ENCODE assay signal across 11 cellular contexts in genomic region chr15:81322708-81323253, GRCh38. TPM values are rescaled to one million over a fixed set of nuclear protein-coding genes. Genes with fewer than 3 reads are reported as not detected.
DNase-seq lines count a peak whose midpoint lies in the region; ATAC-seq, FAIRE-seq and TF ChIP-seq lines count a peak whose summit lies in the region.
"Had no signal": no experiment of that assay in that cellular context is flagged by ENCODE, and none has a peak within 500 bp of the region (broad histone marks: within the 10 kb centered on the region; RNA-seq: fewer than 3 reads in every experiment).

No MANE protein-coding gene starts in this region.

- no TSS peak for BruUV-seq in PC-9 (replicated peaks; lab: Mats Ljungman, UMichigan)

- intact Hi-C loops in PC-9 (cut with micrococcal nuclease; ENCODE audit: unreplicated experiment): no loop called here

- H3K9ac ChIP-seq in BLaER1: no peak overlapping the region
- peak overlapping the region; percentile 78 for H3K9ac ChIP-seq in Loucy (ENCODE audit: low read depth, low read length, poor library complexity, severe bottlenecking)

- no peak for ATAC-seq in HG03565 (IDR thresholded peaks at IDR 0.05; ENCODE audit: unreplicated experiment)

- H2AFZ ChIP-seq in Loucy (ENCODE audit: low read length) (no peak overlapping the region), PC-9 (no peak overlapping the region)

- H3F3A ChIP-seq in Loucy (ENCODE audit: low read depth) (no peaks in the 10 kb centered on the region), PC-9 (ENCODE audit: insufficient read depth, low read depth) (no peaks in the 10 kb centered on the region)

- H3K4me2 ChIP-seq in BLaER1 (peak overlapping the region; percentile 93; the same call in 1 of the 2 replicates), Loucy (ENCODE audit: low read depth, low read length, poor library complexity, severe bottlenecking) (peak overlapping the region; percentile 89), PC-9 (no peak overlapping the region)

- H3K4me1 ChIP-seq in BLaER1 (peaks cover 23% of the 10 kb centered on the region), Loucy (ENCODE audit: insufficient read depth, low read length, poor library complexity, severe bottlenecking) (peaks cover 11% of the 10 kb centered on the region), muscle layer of duodenum (ENCODE audit: control insufficient read depth in 1 of 2, insufficient read depth in 2 of 2, low read length in 2 of 2) (peaks cover 0 to 16% of the 10 kb centered on the region in 2 donors), PC-9 (replicated peaks; ENCODE audit: insufficient read depth) (no peaks in the 10 kb centered on the region)
- H3K4me1 ChIP-seq: psoas muscle, SJCRH30 had no signal

- H3K27ac ChIP-seq in BLaER1: no peak overlapping the region
- H3K27ac ChIP-seq in muscle layer of duodenum (ENCODE audit: low read length): peak overlapping the region; percentile 33
- no peak overlapping the region for H3K27ac ChIP-seq in PC-9
- H3K27ac ChIP-seq: psoas muscle had no signal

- H3K9me3 ChIP-seq in BLaER1 (no peaks in the 10 kb centered on the region), Loucy (ENCODE audit: insufficient read depth, low read depth, low read length) (no peaks in the 10 kb centered on the region), muscle layer of duodenum (ENCODE audit: control insufficient read depth in 1 of 2, low read length in 2 of 2) (no peaks in the 10 kb centered on the region), PC-9 (ENCODE audit: insufficient read depth, low read depth) (no peaks in the 10 kb centered on the region)
- H3K9me3 ChIP-seq: psoas muscle, SJCRH30 had no signal

- H3K9me2 ChIP-seq in Loucy (replicated peaks; ENCODE audit: low read depth, low read length) (no peaks in the 10 kb centered on the region), PC-9 (ENCODE audit: insufficient read depth) (no peaks in the 10 kb centered on the region)

- DNase-seq in bronchial epithelial cell (ENCODE audit: low read depth): peak; percentile 70
- no peak for DNase-seq in EL
- DNase-seq in PC-9: no peak
- no peak for DNase-seq in GF-D8 (lab: John Stamatoyannopoulos, UW)
- DNase-seq: NCI-H1436 treated with DMSO at 0.1 percent for 48 hours, psoas muscle, SJCRH30 had no signal

- H4K20me1 ChIP-seq in BLaER1: no peaks in the 10 kb centered on the region
- H4K20me1 ChIP-seq in Loucy (ENCODE audit: insufficient read depth, low read length, poor library complexity, severe bottlenecking): no peaks in the 10 kb centered on the region
- no peaks in the 10 kb centered on the region for H4K20me1 ChIP-seq in PC-9 (ENCODE audit: insufficient read depth)

- no peak for TF ChIP-seq CTCF in Loucy (conservative IDR thresholded peaks at IDR 0.05; ENCODE audit: low read length)
- no peak for TF ChIP-seq CTCF in bronchial epithelial cell (IDR thresholded peaks at IDR 0.05; ENCODE audit: insufficient read depth, low read length, severe bottlenecking)
- TF ChIP-seq CTCF in PC-9 (conservative IDR thresholded peaks at IDR 0.05): no peak

- H3K79me2 ChIP-seq in Loucy (ENCODE audit: insufficient read depth, low read length) (peaks cover 5% of the 10 kb centered on the region; the same call in 1 of the 2 replicates), PC-9 (ENCODE audit: low read depth) (no peaks in the 10 kb centered on the region)

- H3K27me3 ChIP-seq in BLaER1: no peaks in the 10 kb centered on the region
- H3K27me3 ChIP-seq in Loucy (ENCODE audit: insufficient read depth, low read length, poor library complexity, severe bottlenecking): no peaks in the 10 kb centered on the region
- no peaks in the 10 kb centered on the region for H3K27me3 ChIP-seq in bronchial epithelial cell (ENCODE audit: control insufficient read depth, insufficient read depth, low read length)
- H3K27me3 ChIP-seq in muscle layer of duodenum (ENCODE audit: low read depth, low read length): no peaks in the 10 kb centered on the region
- peaks cover 33% of the 10 kb centered on the region for H3K27me3 ChIP-seq in PC-9 (ENCODE audit: insufficient read depth, low read depth)
- H3K27me3 ChIP-seq: SJCRH30 had no signal

- no peak overlapping the region for H3K4me3 ChIP-seq in BLaER1
- peak overlapping the region; percentile 88 for H3K4me3 ChIP-seq in Loucy (ENCODE audit: low read length, poor library complexity, severe bottlenecking)
- H3K4me3 ChIP-seq in bronchial epithelial cell (ENCODE audit: low read depth, low read length): peak overlapping the region; percentile 63
- peak overlapping the region; percentile 6 to 74 for H3K4me3 ChIP-seq in muscle layer of duodenum (ENCODE audit: low read depth in 1 of 2, low read length in 2 of 2)
- no peak overlapping the region for H3K4me3 ChIP-seq in PC-9

- POLR2A ChIA-PET in PC-9 (lab: Charles Lee; ENCODE audit: unreplicated experiment): no interaction called here

- H3K36me3 ChIP-seq in BLaER1 (peaks cover 29% of the 10 kb centered on the region), Loucy (ENCODE audit: insufficient read depth, low read length) (no peaks in the 10 kb centered on the region), bronchial epithelial cell (ENCODE audit: control insufficient read depth, insufficient read depth, low read length) (peaks cover 25% of the 10 kb centered on the region), muscle layer of duodenum (ENCODE audit: control insufficient read depth in 1 of 2, insufficient read depth in 2 of 2, low read length in 2 of 2) (peaks cover 5 to 10% of the 10 kb centered on the region in 2 donors), PC-9 (ENCODE audit: low read depth) (no peaks in the 10 kb centered on the region)
- H3K36me3 ChIP-seq: SJCRH30 had no signal

- FAIRE-seq in bronchial epithelial cell (lab: Jason Lieb, UNC): no peak

- CTCF ChIA-PET in PC-9 (lab: Charles Lee): no interaction called here

RNA-seq across cellular contexts. Expression of gene STARD5, which starts 1.2 kb away (rescaled TPM):
- total RNA-seq in bronchial epithelial cell (5.0 and 5.9 TPM in 2 replicates), PC-9 (2021) (0.41 and 0.80 TPM in 2 replicates)

RNA-seq across cellular contexts. Expression of gene TMC3, which starts 51.2 kb away (rescaled TPM):
- total RNA-seq in bronchial epithelial cell (not detected in 2 replicates), PC-9 (2021) (not detected in 2 replicates)
- total RNA-seq: psoas muscle had no signal

Comparison
In these comparisons a context has a peak if more than half of its experiments do, and no peak if none do; other contexts are left out.
1. H3K4me3 ChIP-seq: peak in Loucy (single experiment), bronchial epithelial cell (single experiment) and muscle layer of duodenum (2 of 2); none in BLaER1 (single experiment) and PC-9 (single experiment).